8 cellular contexts compared by ENCODE assay signal in the genomic region with DNA sequence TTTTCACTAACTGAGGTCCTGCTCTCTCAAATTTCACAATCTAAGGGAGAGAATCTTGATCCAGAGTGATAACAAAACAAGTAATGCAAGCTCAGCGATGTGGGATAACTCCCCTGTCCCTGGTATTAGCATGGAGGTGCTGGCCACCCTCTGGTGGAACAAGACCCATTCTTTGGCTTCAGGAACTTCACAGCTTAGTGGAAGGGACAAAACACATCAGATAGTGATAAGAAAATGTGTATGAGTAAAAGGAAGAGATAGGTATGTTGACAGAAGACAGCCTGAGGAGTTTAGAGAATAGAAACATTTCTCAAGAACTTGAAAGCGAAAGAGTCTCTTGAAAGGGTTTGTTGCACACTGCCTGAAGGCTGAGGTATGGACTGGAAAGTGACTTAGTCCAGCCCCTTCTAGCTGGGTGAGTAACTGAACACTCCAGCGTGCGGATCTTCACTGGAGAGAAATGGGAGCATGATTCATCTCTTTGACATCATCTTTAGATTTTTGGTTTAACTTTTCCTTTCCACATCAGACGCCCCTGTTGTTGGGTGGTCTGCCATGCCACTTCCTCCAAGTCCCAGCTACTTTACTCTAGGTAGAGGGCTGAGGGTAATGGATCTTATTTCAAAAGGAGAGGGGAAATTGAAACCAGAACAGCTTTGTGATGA. TPM values are rescaled to one million over a fixed set of nuclear protein-coding genes. Genes with fewer than 3 reads are reported as not detected.
A peak's percentile ranks its signal among the peaks of the same experiment; 100 is the strongest.
DNase-seq lines count a peak whose midpoint lies in the region; ATAC-seq, FAIRE-seq and TF ChIP-seq lines count a peak whose summit lies in the region.

No MANE protein-coding gene starts in this region.

- peak; percentile 66 for ATAC-seq in GM19372 (IDR thresholded peaks at IDR 0.05; ENCODE audit: low read depth, unreplicated experiment)

- H3K27me3 ChIP-seq in endodermal cell (ENCODE audit: control insufficient read depth, insufficient read depth, low read length, poor library complexity, severe bottlenecking): peaks cover 30% of the 10 kb centered on the region

- TF ChIP-seq CTCF in endodermal cell (conservative IDR thresholded peaks at IDR 0.05) (peak; percentile 34), GM10266 (IDR thresholded peaks at IDR 0.05; ENCODE audit: control insufficient read depth, insufficient read depth, low read depth, missing control alignments) (no peak)

- 76 to 87% methylated on average over 4 to 5 of the region's 5 CpGs for WGBS in endodermal cell (ENCODE audit: insufficient coverage in 1 of 2, insufficient read length in 1 of 2), 2 experiments

- peaks cover 50% of the 10 kb centered on the region for H3K4me1 Mint-ChIP-seq in endodermal cell

- H3K4me3 ChIP-seq in Jurkat, Clone E6-1 (ENCODE audit: low read length): no peak overlapping the region
- no peak overlapping the region for H3K4me3 ChIP-seq in endodermal cell (ENCODE audit: low read length)

- DNase-seq in AG08396 (ENCODE audit: low spot score) (peak; percentile 39), endodermal cell (peak; percentile 52), NCI-H1417 treated with DMSO at 0.1 percent for 48 hours (lab: John Stamatoyannopoulos, UW) (no peak), NCI-H82 (lab: John Stamatoyannopoulos, UW) (no peak), GM10266 (ENCODE audit: extremely low spot score) (no peak), frontal cortex (ENCODE audit: low spot score in 2 of 2) (no peak)
- DNase-seq in Jurkat, Clone E6-1 (ENCODE audit: low read depth, low spot score): peak; percentile 54

- no peaks in the 10 kb centered on the region for H3K9me3 ChIP-seq in endodermal cell (ENCODE audit: control insufficient read depth, low read length)

- no peak overlapping the region for H3K27ac Mint-ChIP-seq in endodermal cell

- H3K27ac ChIP-seq in endodermal cell (ENCODE audit: low read depth, low read length): no peak overlapping the region

- H3K9ac ChIP-seq in endodermal cell (ENCODE audit: extremely low read depth, low read length, poor library complexity, severe bottlenecking): no peak overlapping the region

- FAIRE-seq in frontal cortex (lab: Jason Lieb, UNC): no peak

- no peaks in the 10 kb centered on the region for H3K36me3 Mint-ChIP-seq in endodermal cell (ENCODE audit: low read depth)

- peaks cover 46% of the 10 kb centered on the region for H3K27me3 Mint-ChIP-seq in endodermal cell (ENCODE audit: insufficient read depth)

- H3K4me3 Mint-ChIP-seq in endodermal cell: no peak overlapping the region

- H3K4me1 ChIP-seq in endodermal cell (ENCODE audit: control insufficient read depth, insufficient read depth, low read length): peaks cover 24% of the 10 kb centered on the region

- no peaks in the 10 kb centered on the region for H3K9me3 Mint-ChIP-seq in endodermal cell

- H3K36me3 ChIP-seq in endodermal cell (ENCODE audit: control insufficient read depth, insufficient read depth, low read length): no peaks in the 10 kb centered on the region

RNA-seq across cellular contexts. Expression of gene ZSWIM6, which starts 25.4 kb away (rescaled TPM):
- polyA plus RNA-seq in Jurkat, Clone E6-1 (2012; ENCODE audit: insufficient read depth, insufficient read length): 2.5 TPM
- total RNA-seq in endodermal cell: 10 to 100 TPM; 18.1 to 18.8 TPM
- 30.8 TPM for polyA plus RNA-seq in endodermal cell (2013, experiment 1 of 2)
- polyA plus RNA-seq in endodermal cell (2013, experiment 2 of 2): 31.4 TPM
- total RNA-seq in frontal cortex: 48.5 TPM

Comparison
In these comparisons a context has a peak if more than half of its experiments do, and no peak if none do; other contexts are left out.
1. DNase-seq: peak in AG08396 (single experiment), Jurkat, Clone E6-1 (single experiment) and endodermal cell (single experiment); none in NCI-H1417 treated with DMSO at 0.1 percent for 48 hours (single experiment), NCI-H82 (single experiment), GM10266 (single experiment) and frontal cortex (0 of 2).